Comparison of ENCODE assay signal across 12 cellular contexts in the genomic region with DNA sequence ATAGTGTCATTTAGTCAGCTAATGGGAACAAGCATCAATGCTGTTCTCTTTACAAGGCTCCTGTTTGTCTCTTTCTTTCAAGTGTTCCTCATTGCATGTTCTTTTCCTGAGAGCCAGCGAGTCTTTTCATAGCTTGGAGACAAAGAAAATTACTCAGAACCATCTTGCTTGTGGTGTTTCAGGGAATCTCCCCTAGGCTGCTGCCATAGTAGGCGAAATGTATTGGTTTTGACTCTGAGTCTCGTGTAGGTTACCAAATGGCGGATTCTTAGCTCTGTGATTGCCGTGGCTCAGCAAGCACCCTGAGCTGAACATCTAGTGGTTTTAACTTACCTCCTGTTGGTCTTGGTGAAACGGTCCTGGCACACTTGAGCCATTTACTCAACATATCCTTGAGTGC.
DNase-seq lines count a peak whose midpoint lies in the region; ATAC-seq and TF ChIP-seq lines count a peak whose summit lies in the region.
"Had no signal": no experiment of that assay in that cellular context is flagged by ENCODE, and none has a peak within 500 bp of the region (broad histone marks: within the 10 kb centered on the region; RNA-seq: fewer than 3 reads in every experiment).

No MANE protein-coding gene starts in this region.

- H4K20me1 ChIP-seq in SU-DHL-6 (ENCODE audit: low read depth, low read length) = no peaks in the 10 kb centered on the region
- no peaks in the 10 kb centered on the region for H4K20me1 ChIP-seq in hepatocyte (ENCODE audit: insufficient read depth, poor library complexity, severe bottlenecking)

- H3K9ac ChIP-seq in SU-DHL-6 (ENCODE audit: low read length) = peak overlapping the region; percentile 71

- no peak for TF ChIP-seq POLR2A in Peyer's patch (IDR thresholded peaks at IDR 0.05)

- H3F3A ChIP-seq in SU-DHL-6 (ENCODE audit: insufficient read depth) = peaks cover 54% of the 10 kb centered on the region

- H3K4me1 ChIP-seq in Peyer's patch (peaks cover 0 to 6% (median 3%) of the 10 kb centered on the region in 4 donors), hepatocyte (ENCODE audit: insufficient read depth) (peaks cover 9% of the 10 kb centered on the region)
- H3K4me1 ChIP-seq: upper lobe of right lung had no signal

- H3K9me3 ChIP-seq in SU-DHL-6 (ENCODE audit: insufficient read depth, low read length) (no peaks in the 10 kb centered on the region), Peyer's patch (no peaks in the 10 kb centered on the region), hepatocyte (ENCODE audit: low read depth) (no peaks in the 10 kb centered on the region)
- H3K9me3 ChIP-seq: upper lobe of right lung had no signal

- TF ChIP-seq CTCF in SU-DHL-6 (IDR thresholded peaks at IDR 0.05; ENCODE audit: insufficient read depth, low read length, poor library complexity, severe bottlenecking) = no peak
- no peak for TF ChIP-seq CTCF in Peyer's patch (IDR thresholded peaks at IDR 0.05)
- no peak for TF ChIP-seq CTCF in hepatocyte (IDR thresholded peaks at IDR 0.05; ENCODE audit: poor library complexity)

- H3K9me2 ChIP-seq in SU-DHL-6 (replicated peaks; ENCODE audit: insufficient read depth, low read length) (no peaks in the 10 kb centered on the region), hepatocyte (replicated peaks; ENCODE audit: insufficient read depth) (no peaks in the 10 kb centered on the region)

- peak; percentile 35 for ATAC-seq in GM18498 (IDR thresholded peaks at IDR 0.05; ENCODE audit: unreplicated experiment)
- peak; percentile 22 for ATAC-seq in GM19397 (IDR thresholded peaks at IDR 0.05; ENCODE audit: unreplicated experiment)
- peak; percentile 55 for ATAC-seq in HG02938 (IDR thresholded peaks at IDR 0.05; ENCODE audit: unreplicated experiment)
- ATAC-seq: K562, upper lobe of right lung had no signal

- H3K4me3 ChIP-seq in SU-DHL-6 (ENCODE audit: insufficient read depth, low read length, poor library complexity, severe bottlenecking) = no peak overlapping the region
- no peak overlapping the region for H3K4me3 ChIP-seq in Peyer's patch
- no peak overlapping the region for H3K4me3 ChIP-seq in hepatocyte
- H3K4me3 ChIP-seq: K562, upper lobe of right lung had no signal

- DNase-seq in Peyer's patch (no peak), COR-L47 (lab: John Stamatoyannopoulos, UW) (no peak), T-helper 9 cell (no peak), hepatocyte (ENCODE audit: low spot score) (no peak)
- DNase-seq: CD4-positive, alpha-beta T cell; NCI-H774; upper lobe of right lung had no signal

- peak overlapping the region; percentile 22 for H2AFZ ChIP-seq in SU-DHL-6 (ENCODE audit: low read depth, low read length, severe bottlenecking)
- H2AFZ ChIP-seq in hepatocyte = no peak overlapping the region

- no peaks in the 10 kb centered on the region for H3K36me3 ChIP-seq in SU-DHL-6 (ENCODE audit: low read length)
- H3K36me3 ChIP-seq in Peyer's patch = no peaks in the 10 kb centered on the region
- no peaks in the 10 kb centered on the region for H3K36me3 ChIP-seq in hepatocyte (replicated peaks; ENCODE audit: insufficient read depth, low read depth)
- H3K36me3 ChIP-seq: upper lobe of right lung had no signal

- H3K27ac ChIP-seq in SU-DHL-6 (ENCODE audit: low read depth, low read length) (peak overlapping the region; percentile 98), Peyer's patch (peak overlapping the region in 2 of 4 donors; percentile 63 to 82), hepatocyte (no peak overlapping the region)
- H3K27ac ChIP-seq: upper lobe of right lung had no signal

- H3K4me2 ChIP-seq in SU-DHL-6 (ENCODE audit: low read depth, low read length, poor library complexity, severe bottlenecking) (peak overlapping the region; percentile 94), hepatocyte (no peak overlapping the region)

- 95% methylated on average over 6 of the region's 6 CpGs for WGBS in hepatocyte (ENCODE audit: low lambda C conversion rate, missing lambda C conversion rate)

- H3K79me2 ChIP-seq in SU-DHL-6 (ENCODE audit: insufficient read depth, low read length) (peaks cover 20% of the 10 kb centered on the region; the same call in 1 of the 2 replicates), hepatocyte (no peaks in the 10 kb centered on the region)

- H3K27me3 ChIP-seq in SU-DHL-6 (ENCODE audit: low read length) (no peaks in the 10 kb centered on the region), Peyer's patch (no peaks in the 10 kb centered on the region), hepatocyte (no peaks in the 10 kb centered on the region)
- H3K27me3 ChIP-seq: upper lobe of right lung had no signal
